11 cellular contexts compared by ENCODE assay signal in genomic region chr4:67714248-67714583, GRCh38. TPM values are rescaled to one million over a fixed set of nuclear protein-coding genes. Genes with fewer than 3 reads are reported as not detected.
DNase-seq lines count a peak whose midpoint lies in the region; ATAC-seq lines count a peak whose summit lies in the region.
"Had no signal": no experiment of that assay in that cellular context is flagged by ENCODE, and none has a peak within 500 bp of the region (broad histone marks: within the 10 kb centered on the region; RNA-seq: fewer than 3 reads in every experiment).

No MANE protein-coding gene starts in this region.

- DNase-seq in activated CD4-positive, alpha-beta T cell treated with anti-CD3 and anti-CD28 coated beads, Interleukin-2, amount 10 ng/mL, durations not matched to agents 24 days and 14 days, result peak; percentile 70
- no peak for DNase-seq in activated CD4-positive, alpha-beta T cell treated with anti-CD3 and anti-CD28 coated beads for 1 hour
- DNase-seq in activated CD4-positive, alpha-beta memory T cell treated with anti-CD3 and anti-CD28 coated beads, Interleukin-2, amount 10 ng/mL, durations not matched to agents 7 days and 5 days, result no peak
- DNase-seq in stimulated activated CD8-positive, alpha-beta memory T cell treated with anti-CD3 and anti-CD28 coated beads, Interleukin-4, amount 100 ng/mL, for 24 hours (ENCODE audit: low read depth), result peak; percentile 7
- DNase-seq in NCI-H1930 (lab: John Stamatoyannopoulos, UW) (no peak), HUDEP-2 (lab: John Stamatoyannopoulos, UW; ENCODE audit: unreplicated experiment in 76 of 76) (no peak), NCI-H2227 treated with DMSO at 0.1 percent for 48 hours (lab: John Stamatoyannopoulos, UW) (no peak)

- POLR2A ChIA-PET in activated CD4-positive, alpha-beta memory T cell treated with anti-CD3 and anti-CD28 coated beads, Interleukin-2, amount 10 ng/mL, durations not matched to agents 7 days and 5 days (lab: Charles Lee), result interaction anchor here (0.9 to 1.1 kb wide), 2 partner anchors 13 to 14 kb away, joined by 4 read pairs; no protein-coding TSS in a partner anchor

- H3K4me1 Mint-ChIP-seq in activated CD4-positive, alpha-beta T cell treated with anti-CD3 and anti-CD28 coated beads, Interleukin-2, amount 10 ng/mL, durations not matched to agents 24 days and 14 days, result peaks cover 29% of the 10 kb centered on the region
- H3K4me1 Mint-ChIP-seq in activated CD4-positive, alpha-beta memory T cell treated with anti-CD3 and anti-CD28 coated beads, Interleukin-2, amount 10 ng/mL, durations not matched to agents 7 days and 5 days, result peaks cover 17% of the 10 kb centered on the region

- H3K36me3 Mint-ChIP-seq in activated CD4-positive, alpha-beta T cell treated with anti-CD3 and anti-CD28 coated beads, Interleukin-2, amount 10 ng/mL, durations not matched to agents 24 days and 14 days (ENCODE audit: low read depth), result peaks cover 24% of the 10 kb centered on the region
- H3K36me3 Mint-ChIP-seq in activated CD4-positive, alpha-beta memory T cell treated with anti-CD3 and anti-CD28 coated beads, Interleukin-2, amount 10 ng/mL, durations not matched to agents 7 days and 5 days (ENCODE audit: low read depth), result peaks cover 45% of the 10 kb centered on the region

- peak overlapping the region; percentile 84 for H3K27ac Mint-ChIP-seq in activated CD4-positive, alpha-beta T cell treated with anti-CD3 and anti-CD28 coated beads, Interleukin-2, amount 10 ng/mL, durations not matched to agents 24 days and 14 days
- H3K27ac Mint-ChIP-seq in activated CD4-positive, alpha-beta memory T cell treated with anti-CD3 and anti-CD28 coated beads, Interleukin-2, amount 10 ng/mL, durations not matched to agents 7 days and 5 days, result peak overlapping the region; percentile 51

- peak overlapping the region; percentile 18 for H3K4me3 Mint-ChIP-seq in activated CD4-positive, alpha-beta T cell treated with anti-CD3 and anti-CD28 coated beads, Interleukin-2, amount 10 ng/mL, durations not matched to agents 24 days and 14 days
- no peak overlapping the region for H3K4me3 Mint-ChIP-seq in activated CD4-positive, alpha-beta memory T cell treated with anti-CD3 and anti-CD28 coated beads, Interleukin-2, amount 10 ng/mL, durations not matched to agents 7 days and 5 days

- CTCF ChIA-PET in activated CD4-positive, alpha-beta memory T cell treated with anti-CD3 and anti-CD28 coated beads, Interleukin-2, amount 10 ng/mL, durations not matched to agents 7 days and 5 days (lab: Charles Lee), result interaction anchor here (0.7 to 1.4 kb wide), 3 partner anchors 14 to 161 kb away, joined by 3 to 4 read pairs (median 3); partner anchors contain the start of gene UBA6

- no peaks in the 10 kb centered on the region for H3K9me3 Mint-ChIP-seq in activated CD4-positive, alpha-beta T cell treated with anti-CD3 and anti-CD28 coated beads, Interleukin-2, amount 10 ng/mL, durations not matched to agents 24 days and 14 days
- H3K9me3 Mint-ChIP-seq in activated CD4-positive, alpha-beta memory T cell treated with anti-CD3 and anti-CD28 coated beads, Interleukin-2, amount 10 ng/mL, durations not matched to agents 7 days and 5 days, result no peaks in the 10 kb centered on the region

- intact Hi-C loops in activated CD4-positive, alpha-beta T cell treated with anti-CD3 and anti-CD28 coated beads, Interleukin-2, amount 10 ng/mL, durations not matched to agents 24 days and 14 days (cut with micrococcal nuclease), result no loop called here

- H3K27me3 Mint-ChIP-seq in activated CD4-positive, alpha-beta T cell treated with anti-CD3 and anti-CD28 coated beads, Interleukin-2, amount 10 ng/mL, durations not matched to agents 24 days and 14 days, result no peaks in the 10 kb centered on the region
- no peaks in the 10 kb centered on the region for H3K27me3 Mint-ChIP-seq in activated CD4-positive, alpha-beta memory T cell treated with anti-CD3 and anti-CD28 coated beads, Interleukin-2, amount 10 ng/mL, durations not matched to agents 7 days and 5 days

- peak; percentile 92 for ATAC-seq in HG02759 (IDR thresholded peaks at IDR 0.05; ENCODE audit: unreplicated experiment)

RNA-seq across cellular contexts. Expression of gene UBA6, which starts 13.3 kb away (rescaled TPM):
- total RNA-seq in activated CD4-positive, alpha-beta T cell treated with anti-CD3 and anti-CD28 coated beads, Interleukin-2, amount 10 ng/mL, durations not matched to agents 24 days and 14 days, result 78.2 and 85.4 TPM in 2 replicates
- 100 to 1,000 TPM; 116 to 117 TPM for total RNA-seq in activated CD4-positive, alpha-beta memory T cell treated with anti-CD3 and anti-CD28 coated beads, Interleukin-2, amount 10 ng/mL, durations not matched to agents 7 days and 5 days

RNA-seq across cellular contexts. Expression of gene GNRHR, which starts 40.0 kb away (rescaled TPM):
- total RNA-seq in activated CD4-positive, alpha-beta T cell treated with anti-CD3 and anti-CD28 coated beads, Interleukin-2, amount 10 ng/mL, durations not matched to agents 24 days and 14 days, result not detected in 2 replicates
- total RNA-seq in activated CD4-positive, alpha-beta memory T cell treated with anti-CD3 and anti-CD28 coated beads, Interleukin-2, amount 10 ng/mL, durations not matched to agents 7 days and 5 days, result not detected
- total RNA-seq: breast epithelium, pulmonary artery endothelial cell, vagina had no signal

Comparison
In these comparisons a context has a peak if more than half of its experiments do, and no peak if none do; other contexts are left out.
1. DNase-seq: peak in activated CD4-positive, alpha-beta T cell treated with anti-CD3 and anti-CD28 coated beads, Interleukin-2, amount 10 ng/mL, durations not matched to agents 24 days and 14 days (single experiment) and stimulated activated CD8-positive, alpha-beta memory T cell treated with anti-CD3 and anti-CD28 coated beads, Interleukin-4, amount 100 ng/mL, for 24 hours (single experiment); none in activated CD4-positive, alpha-beta T cell treated with anti-CD3 and anti-CD28 coated beads for 1 hour (single experiment), activated CD4-positive, alpha-beta memory T cell treated with anti-CD3 and anti-CD28 coated beads, Interleukin-2, amount 10 ng/mL, durations not matched to agents 7 days and 5 days (single experiment), NCI-H1930 (0 of 2), HUDEP-2 (0 of 76) and NCI-H2227 treated with DMSO at 0.1 percent for 48 hours (single experiment).